In genomic region chr19:10095622-10095947, GRCh38 we compare ENCODE assay signal across 8 cellular contexts. TPM values are rescaled to one million over a fixed set of nuclear protein-coding genes. Genes with fewer than 3 reads are reported as not detected.
DNase-seq lines count a peak whose midpoint lies in the region; ATAC-seq and TF ChIP-seq lines count a peak whose summit lies in the region.

No MANE protein-coding gene starts in this region.

- peak overlapping the region; percentile 39 for H3K4me3 ChIP-seq in GM12864 (ENCODE audit: low read depth, low read length)
- H3K4me3 ChIP-seq in Peyer's patch: peak overlapping the region; percentile 14 to 65 (median 38)
- peak overlapping the region; percentile 38 for H3K4me3 ChIP-seq in fibroblast of the aortic adventitia (ENCODE audit: low read depth, low read length)
- H3K4me3 ChIP-seq in smooth muscle cell: no peak overlapping the region

- no peak overlapping the region for H3K9ac ChIP-seq in smooth muscle cell (ENCODE audit: low read depth)

- TF ChIP-seq CTCF in GM12864 (IDR thresholded peaks at IDR 0.05; ENCODE audit: low read depth, low read length, missing control alignments) (no peak), Peyer's patch (IDR thresholded peaks at IDR 0.05) (no peak), fibroblast of the aortic adventitia (IDR thresholded peaks at IDR 0.05; ENCODE audit: insufficient read depth, low read length) (no peak), smooth muscle cell (IDR thresholded peaks at IDR 0.05; ENCODE audit: borderline replicate concordance, insufficient read depth, poor library complexity, severe bottlenecking) (no peak)

- peaks cover 0 to 21% (median 0%) of the 10 kb centered on the region in 3 donors for H3K36me3 ChIP-seq in Peyer's patch
- H3K36me3 ChIP-seq in smooth muscle cell (ENCODE audit: low read depth): no peaks in the 10 kb centered on the region

- peak overlapping the region; percentile 35 for H2AFZ ChIP-seq in smooth muscle cell (ENCODE audit: low read depth)

- H3F3A ChIP-seq in smooth muscle cell (ENCODE audit: low read depth): peaks cover 9% of the 10 kb centered on the region

- 63% methylated on average over 7 of the region's 7 CpGs for WGBS in smooth muscle cell (ENCODE audit: low lambda C conversion rate)

- no peaks in the 10 kb centered on the region for H3K9me3 ChIP-seq in Peyer's patch
- no peaks in the 10 kb centered on the region for H3K9me3 ChIP-seq in smooth muscle cell (replicated peaks; ENCODE audit: low read depth)

- no peak for TF ChIP-seq POLR2A in Peyer's patch (IDR thresholded peaks at IDR 0.05)

- H3K79me2 ChIP-seq in smooth muscle cell (ENCODE audit: low read depth): no peaks in the 10 kb centered on the region

- H3K27me3 ChIP-seq in Peyer's patch (no peaks in the 10 kb centered on the region), smooth muscle cell (ENCODE audit: low read depth) (no peaks in the 10 kb centered on the region)

- H3K27ac ChIP-seq in Peyer's patch (peak overlapping the region; percentile 68 to 88 (median 77)), smooth muscle cell (ENCODE audit: low read depth) (no peak overlapping the region)

- no peak for ATAC-seq in HG02610 (IDR thresholded peaks at IDR 0.05; ENCODE audit: unreplicated experiment)

- peak overlapping the region; percentile 58 for H3K4me2 ChIP-seq in smooth muscle cell

- DNase-seq in GM12864 (ENCODE audit: low read depth) (no peak), Peyer's patch (no peak), fibroblast of the aortic adventitia (ENCODE audit: low read depth) (no peak), smooth muscle cell (lab: John Stamatoyannopoulos, UW; ENCODE audit: unreplicated experiment) (no peak), NCI-H2171 (lab: John Stamatoyannopoulos, UW) (no peak), LoVo (ENCODE audit: low spot score) (no peak), activated gamma-delta T cell (lab: John Stamatoyannopoulos, UW) (no peak)

- peaks cover 0 to 13% (median 5%) of the 10 kb centered on the region in 4 donors for H3K4me1 ChIP-seq in Peyer's patch
- no peaks in the 10 kb centered on the region for H3K4me1 ChIP-seq in smooth muscle cell (ENCODE audit: low read depth)

- no peaks in the 10 kb centered on the region for H4K20me1 ChIP-seq in smooth muscle cell (ENCODE audit: low read depth)

RNA-seq across cellular contexts. Expression of gene ANGPTL6, which starts 6.9 kb away (rescaled TPM):
- total RNA-seq in Peyer's patch: 10 to 100 TPM in 1 of 4 donors, 1 to 10 TPM in 3; 1.1 to 19.0 (median 2.5) TPM
- 0.09 and 0.90 TPM in 2 replicates for total RNA-seq in fibroblast of the aortic adventitia (ENCODE audit: low replicate concordance)
- 3.5 and 5.5 TPM in 2 replicates for total RNA-seq in smooth muscle cell
- polyA plus RNA-seq in smooth muscle cell: 7.2 and 8.6 TPM in 2 replicates

RNA-seq across cellular contexts. Expression of gene SHFL, which starts 9.5 kb away (rescaled TPM):
- total RNA-seq in Peyer's patch: 100 to 1,000 TPM in 1 of 4 donors, 10 to 100 TPM in 3; 39.9 to 125 (median 62.7) TPM
- 18.4 and 22.7 TPM in 2 replicates for total RNA-seq in fibroblast of the aortic adventitia (ENCODE audit: low replicate concordance)
- total RNA-seq in smooth muscle cell: 13.7 and 15.6 TPM in 2 replicates
- 22.6 and 28.7 TPM in 2 replicates for polyA plus RNA-seq in smooth muscle cell

RNA-seq across cellular contexts. Expression of gene PPAN, which starts 10.6 kb away (rescaled TPM):
- total RNA-seq in Peyer's patch: 100 to 1,000 TPM in 1 of 4 donors, 10 to 100 TPM in 3; 11.7 to 147 (median 24.7) TPM
- 7.8 and 21.8 TPM in 2 replicates for total RNA-seq in fibroblast of the aortic adventitia (ENCODE audit: low replicate concordance)
- 9.7 and 11.1 TPM in 2 replicates for total RNA-seq in smooth muscle cell
- 22.6 and 25.6 TPM in 2 replicates for polyA plus RNA-seq in smooth muscle cell

RNA-seq across cellular contexts. Expression of gene P2RY11, which starts 15.9 kb away (rescaled TPM):
- total RNA-seq in Peyer's patch: 10 to 100 TPM in 2 of 4 donors, 1 to 10 TPM in 2; 7.0 to 21.5 (median 11.6) TPM
- total RNA-seq in fibroblast of the aortic adventitia (ENCODE audit: low replicate concordance): 0.33 and 3.0 TPM in 2 replicates
- total RNA-seq in smooth muscle cell: 1.5 and 2.0 TPM in 2 replicates
- 3.8 and 9.7 TPM in 2 replicates for polyA plus RNA-seq in smooth muscle cell

RNA-seq across cellular contexts. Expression of gene EIF3G, which starts 24.1 kb away (rescaled TPM):
- total RNA-seq in Peyer's patch (100 to 1,000 TPM; 111 to 220 (median 181) TPM), fibroblast of the aortic adventitia (ENCODE audit: low replicate concordance) (120 and 193 TPM in 2 replicates), smooth muscle cell (138 and 164 TPM in 2 replicates)
- polyA plus RNA-seq in smooth muscle cell: 185 and 196 TPM in 2 replicates
